Comparison of ENCODE assay signal across 8 cellular contexts in genomic region chr21:26846036-26846931, GRCh38. TPM values are rescaled to one million over a fixed set of nuclear protein-coding genes. Genes with fewer than 3 reads are reported as not detected.
DNase-seq lines count a peak whose midpoint lies in the region; ATAC-seq and TF ChIP-seq lines count a peak whose summit lies in the region.

No MANE protein-coding gene starts in this region.

- POLR2A ChIA-PET in CD4-positive, alpha-beta T cell (lab: Charles Lee): no interaction called here

- DNase-seq in CD4-positive, alpha-beta T cell: no peak
- DNase-seq in amniotic stem cell (lab: John Stamatoyannopoulos, UW) (peak; percentile 65), heart left ventricle (peak; percentile 92 to 94 (median 93)), nucleus accumbens (lab: John Stamatoyannopoulos, UW) (peak in 54 of 56 donors; percentile 22 to 85 (median 70)), NCI-H1092 treated with DMSO at 0.1 percent for 48 hours (lab: John Stamatoyannopoulos, UW) (no peak)
- no peak for DNase-seq in stimulated activated naive CD4-positive, alpha-beta T cell (lab: John Stamatoyannopoulos, UW)

- H3K9me3 Mint-ChIP-seq in CD4-positive, alpha-beta T cell: peaks cover 2% of the 10 kb centered on the region

- no peak overlapping the region for H3K9ac ChIP-seq in KMS-11

- H3K27me3 Mint-ChIP-seq in CD4-positive, alpha-beta T cell: peaks cover 81% of the 10 kb centered on the region

- H3K27ac ChIP-seq in CD4-positive, alpha-beta T cell (ENCODE audit: low read depth, low read length): no peak overlapping the region
- H3K27ac ChIP-seq in KMS-11: no peak overlapping the region
- H3K27ac ChIP-seq in heart left ventricle: peak overlapping the region; percentile 96 to 98 (median 98)

- no peaks in the 10 kb centered on the region for H3K36me3 ChIP-seq in KMS-11 (ENCODE audit: insufficient read depth)
- peaks cover 0 to 15% (median 12%) of the 10 kb centered on the region in 9 donors for H3K36me3 ChIP-seq in heart left ventricle

- TF ChIP-seq CTCF in CD4-positive, alpha-beta T cell (IDR thresholded peaks at IDR 0.05): no peak
- TF ChIP-seq CTCF in KMS-11 (conservative IDR thresholded peaks at IDR 0.05; ENCODE audit: low read depth, low read length): no peak
- peak in 3 of 12 donors; percentile 8 to 26 (median 9) for TF ChIP-seq CTCF in heart left ventricle (IDR thresholded peaks at IDR 0.05)

- peaks cover 32% of the 10 kb centered on the region for H3K4me1 Mint-ChIP-seq in CD4-positive, alpha-beta T cell (ENCODE audit: low read depth)

- CTCF ChIA-PET in CD4-positive, alpha-beta T cell (lab: Charles Lee): no interaction called here

- no peaks in the 10 kb centered on the region for H4K20me1 ChIP-seq in KMS-11 (ENCODE audit: insufficient read depth)

- intact Hi-C loops in CD4-positive, alpha-beta T cell (cut with DNase I, micrococcal nuclease): loop anchor here in 1 of 2 experiments (5.0 kb wide), 1 partner anchor 856 kb away; no protein-coding TSS in a partner anchor
- intact Hi-C loops in heart left ventricle (cut with DNase I): loop anchor here in 9 of 10 donors (2.0 to 10.0 kb wide), 15 partner anchors 74 to 1946 kb away; no protein-coding TSS in a partner anchor

- H3K4me3 Mint-ChIP-seq in CD4-positive, alpha-beta T cell: peak overlapping the region; percentile 62

- H3K36me3 Mint-ChIP-seq in CD4-positive, alpha-beta T cell (ENCODE audit: low read depth): no peaks in the 10 kb centered on the region

- H3K4me2 ChIP-seq in KMS-11: peak overlapping the region; percentile 25; the same call in 1 of the 2 replicates

- H3K4me1 ChIP-seq in KMS-11 (ENCODE audit: low read depth, poor library complexity, severe bottlenecking): peaks cover 4% of the 10 kb centered on the region
- peaks cover 0 to 39% (median 19%) of the 10 kb centered on the region in 12 donors for H3K4me1 ChIP-seq in heart left ventricle

- H3K4me3 ChIP-seq in KMS-11 (IDR thresholded peaks at IDR 0.05; ENCODE audit: insufficient read depth, low read depth, low read length) (no peak overlapping the region), heart left ventricle (peak overlapping the region; percentile 61 to 94 (median 84))

- H3K27ac Mint-ChIP-seq in CD4-positive, alpha-beta T cell: no peak overlapping the region

- peaks cover 60% of the 10 kb centered on the region for H3K27me3 ChIP-seq in CD4-positive, alpha-beta T cell (ENCODE audit: control insufficient read depth, insufficient read depth, low read length)
- H3K27me3 ChIP-seq in KMS-11 (ENCODE audit: insufficient read depth, low read depth) (no peaks in the 10 kb centered on the region), heart left ventricle (peaks cover 0 to 38% (median 0%) of the 10 kb centered on the region in 9 donors)

- no peaks in the 10 kb centered on the region for H3K79me2 ChIP-seq in KMS-11 (ENCODE audit: insufficient read depth, low read depth)

- H3K9me3 ChIP-seq in CD4-positive, alpha-beta T cell (ENCODE audit: control insufficient read depth, low read length): no peaks in the 10 kb centered on the region
- no peaks in the 10 kb centered on the region for H3K9me3 ChIP-seq in heart left ventricle

- peak overlapping the region; percentile 88 for H2AFZ ChIP-seq in KMS-11 (ENCODE audit: low read depth)

- ATAC-seq in CD4-positive, alpha-beta T cell (ENCODE audit: poor library complexity): no peak
- peak; percentile 40 to 65 (median 50) for ATAC-seq in heart left ventricle
- no peak for ATAC-seq in HG02938 (IDR thresholded peaks at IDR 0.05; ENCODE audit: unreplicated experiment)

- TF ChIP-seq POLR2A in heart left ventricle (IDR thresholded peaks at IDR 0.05): peak in 1 of 2 donors; percentile 76

- 1% methylated on average over 41 to 50 of the region's 50 CpGs for WGBS in heart left ventricle, 4 donors

RNA-seq across cellular contexts. Expression of gene ADAMTS1, which starts 1.1 kb away (rescaled TPM):
- under 1 TPM; 0.08 to 0.25 TPM for total RNA-seq in CD4-positive, alpha-beta T cell
- 10 to 100 TPM; 27.5 to 87.8 (median 61.6) TPM for total RNA-seq in heart left ventricle
- 10 to 100 TPM; 14.8 to 29.9 TPM for polyA plus RNA-seq in heart left ventricle

Comparison
In these comparisons a context has a peak if more than half of its experiments do, and no peak if none do; other contexts are left out.
1. ATAC-seq: peak in heart left ventricle (4 of 4); none in CD4-positive, alpha-beta T cell (single experiment) and HG02938 (single experiment).
2. DNase-seq: peak in amniotic stem cell (single experiment), heart left ventricle (5 of 5) and nucleus accumbens (54 of 56); none in CD4-positive, alpha-beta T cell (0 of 10), NCI-H1092 treated with DMSO at 0.1 percent for 48 hours (single experiment) and stimulated activated naive CD4-positive, alpha-beta T cell (0 of 6).
3. H3K27ac ChIP-seq: peak in heart left ventricle (12 of 12); none in CD4-positive, alpha-beta T cell (single experiment) and KMS-11 (single experiment).
4. RNA of gene ADAMTS1, which starts 1.1 kb away (total RNA-seq): 27.5 to 87.8 TPM in heart left ventricle; 0.08 to 0.25 TPM in CD4-positive, alpha-beta T cell; every median in the first group is over 10 times any median in the second.